Comparison of ENCODE assay signal across 22 cellular contexts in the genomic region with DNA sequence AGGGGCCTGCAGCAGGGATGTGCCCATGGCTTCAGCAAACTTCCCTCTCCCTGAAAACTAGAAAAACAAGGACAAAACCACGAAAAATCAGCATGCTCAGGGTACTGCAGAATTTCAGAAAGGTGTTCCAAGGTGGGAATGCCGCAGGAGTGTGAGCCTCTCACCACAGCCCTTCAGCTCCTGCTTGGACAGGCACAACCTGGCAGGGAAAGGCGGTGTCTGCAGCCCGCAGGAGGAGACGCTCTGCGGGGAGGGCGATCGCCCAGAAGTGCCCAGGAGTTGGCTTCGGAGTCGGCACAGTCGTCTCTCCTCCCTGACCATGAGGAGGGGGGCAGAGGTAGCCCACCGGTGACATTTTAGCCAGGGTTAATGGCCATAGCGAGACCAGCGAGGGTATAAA. TPM values are rescaled to one million over a fixed set of nuclear protein-coding genes. Genes with fewer than 3 reads are reported as not detected.
DNase-seq lines count a peak whose midpoint lies in the region; ATAC-seq and TF ChIP-seq lines count a peak whose summit lies in the region.
"Had no signal": no experiment of that assay in that cellular context is flagged by ENCODE, and none has a peak within 500 bp of the region (broad histone marks: within the 10 kb centered on the region; RNA-seq: fewer than 3 reads in every experiment).

No MANE protein-coding gene starts in this region.

- peak; percentile 16 for DNase-seq in right atrium auricular region (ENCODE audit: low spot score)
- no peak for DNase-seq in left cardiac atrium
- peak; percentile 6 for DNase-seq in kidney tubule cell (ENCODE audit: low spot score)
- DNase-seq in trophoblast cell, result no peak
- no peak for DNase-seq in WTC11 (ENCODE audit: low spot score)
- no peak for DNase-seq in T-helper 1 cell
- no peak for DNase-seq in neural progenitor cell (ENCODE audit: low spot score)
- DNase-seq: Caco-2; CD4-positive, alpha-beta T cell; DMS153; GDM1; HCEC 1CT; Karpas-422; NCI-H1092; NCI-H1436 treated with DMSO at 0.1 percent for 48 hours; NCI-H2029 treated with DMSO at 0.1 percent for 48 hours; NCI-H510A; NCI-H748 treated with DMSO at 0.1 percent for 48 hours; OCI-M1; SHP77 had no signal

- no peaks in the 10 kb centered on the region for H3K27me3 ChIP-seq in right atrium auricular region
- H3K27me3 ChIP-seq in trophoblast cell (ENCODE audit: insufficient read depth, low read length), result no peaks in the 10 kb centered on the region
- no peaks in the 10 kb centered on the region for H3K27me3 ChIP-seq in neural progenitor cell

- H3K18ac ChIP-seq in trophoblast cell (ENCODE audit: low read length), result no peak overlapping the region

- ATAC-seq in left cardiac atrium (no peak), WTC11 (no peak)
- ATAC-seq: A549 had no signal

- H3K27me3 Mint-ChIP-seq in WTC11 (ENCODE audit: low read depth) (peaks cover 3% of the 10 kb centered on the region; the same call in 1 of the 2 replicates), neural progenitor cell (ENCODE audit: insufficient read depth, low read depth) (peaks cover 5% of the 10 kb centered on the region)

- CTCF ChIA-PET in WTC11 (lab: Charles Lee), result no interaction called here

- H3K23ac ChIP-seq in trophoblast cell (ENCODE audit: low read length), result no peak overlapping the region

- H2BK5ac ChIP-seq in trophoblast cell (ENCODE audit: low read depth, low read length, poor library complexity), result no peak overlapping the region

- TF ChIP-seq CTCF in right atrium auricular region (IDR thresholded peaks at IDR 0.05) (no peak), WTC11 (IDR thresholded peaks at IDR 0.05) (no peak), neural progenitor cell (IDR thresholded peaks at IDR 0.05) (no peak)

- H3K9me3 Mint-ChIP-seq in WTC11, result peaks cover 10% of the 10 kb centered on the region
- H3K9me3 Mint-ChIP-seq in neural progenitor cell, result peaks cover 12% of the 10 kb centered on the region

- H3K9me3 ChIP-seq in right atrium auricular region (peaks cover 0 to 15% of the 10 kb centered on the region in 2 donors), trophoblast cell (ENCODE audit: insufficient read depth, low read depth, low read length) (no peaks in the 10 kb centered on the region), neural progenitor cell (ENCODE audit: low read depth) (no peaks in the 10 kb centered on the region)

- H3K4me3 ChIP-seq in right atrium auricular region (no peak overlapping the region), trophoblast cell (ENCODE audit: low read depth, low read length) (no peak overlapping the region), neural progenitor cell (no peak overlapping the region)
- H3K4me3 ChIP-seq: A549 had no signal

- H3K27ac Mint-ChIP-seq in WTC11 (no peak overlapping the region), neural progenitor cell (no peak overlapping the region)
- H3K27ac Mint-ChIP-seq: CD4-positive, alpha-beta T cell; IgD-negative memory B cell had no signal

- WGBS in trophoblast cell (ENCODE audit: extremely low coverage, insufficient coverage, insufficient read length), result no CpG with 5 or more reads among the region's 14 CpGs

- POLR2A ChIA-PET in WTC11 (lab: Charles Lee), result no interaction called here

- no peaks in the 10 kb centered on the region for H3F3A ChIP-seq in neural progenitor cell (ENCODE audit: low read depth)

- no peak overlapping the region for H4K8ac ChIP-seq in trophoblast cell (ENCODE audit: low read depth, low read length)

- no peaks in the 10 kb centered on the region for H3K36me3 ChIP-seq in right atrium auricular region
- no peaks in the 10 kb centered on the region for H3K36me3 ChIP-seq in trophoblast cell (ENCODE audit: control insufficient read depth in 1 of 2, insufficient read depth in 2 of 2, low read length in 2 of 2)
- no peaks in the 10 kb centered on the region for H3K36me3 ChIP-seq in neural progenitor cell

- no peak overlapping the region for H2AK5ac ChIP-seq in trophoblast cell (ENCODE audit: low read length)

- H2AFZ ChIP-seq in trophoblast cell (ENCODE audit: insufficient read depth, low read length, poor library complexity) (no peak overlapping the region), neural progenitor cell (replicated peaks) (no peak overlapping the region)

- H3K4me3 Mint-ChIP-seq in WTC11 (no peak overlapping the region), neural progenitor cell (no peak overlapping the region)
- H3K4me3 Mint-ChIP-seq: CD4-positive, alpha-beta T cell; IgD-negative memory B cell had no signal

- no peak overlapping the region for H3K27ac ChIP-seq in right atrium auricular region
- H3K27ac ChIP-seq in trophoblast cell (ENCODE audit: low read depth, low read length), result no peak overlapping the region
- no peak overlapping the region for H3K27ac ChIP-seq in neural progenitor cell
- H3K27ac ChIP-seq: A549 had no signal

- H2BK12ac ChIP-seq in trophoblast cell (ENCODE audit: low read length), result no peak overlapping the region

- H3K4ac ChIP-seq in trophoblast cell (ENCODE audit: low read depth, low read length), result no peak overlapping the region

- no peak overlapping the region for H2BK120ac ChIP-seq in trophoblast cell (ENCODE audit: insufficient read depth, low read length, poor library complexity)

- H4K91ac ChIP-seq in trophoblast cell (ENCODE audit: low read depth, low read length), result no peak overlapping the region

- no peak overlapping the region for H4K12ac ChIP-seq in trophoblast cell (ENCODE audit: low read depth, low read length)

- intact Hi-C loops in left cardiac atrium (cut with DNase I), result no loop called here

- H3K79me1 ChIP-seq in trophoblast cell (ENCODE audit: low read length), result no peaks in the 10 kb centered on the region

- H3K14ac ChIP-seq in trophoblast cell (ENCODE audit: low read length), result no peak overlapping the region

- H3K9ac ChIP-seq in trophoblast cell (ENCODE audit: low read length), result peak overlapping the region; percentile 39
- no peak overlapping the region for H3K9ac ChIP-seq in neural progenitor cell

- H3K79me2 ChIP-seq in trophoblast cell (ENCODE audit: control insufficient read depth, insufficient read depth, low read length, poor library complexity), result no peaks in the 10 kb centered on the region
- no peaks in the 10 kb centered on the region for H3K79me2 ChIP-seq in neural progenitor cell (ENCODE audit: low read depth)

- no peaks in the 10 kb centered on the region for H4K20me1 ChIP-seq in neural progenitor cell (ENCODE audit: low read depth)

- H3K4me2 ChIP-seq in trophoblast cell (ENCODE audit: low read length), result no peak overlapping the region
- no peak overlapping the region for H3K4me2 ChIP-seq in neural progenitor cell
- H3K4me2 ChIP-seq: A549 had no signal

- H3K4me1 Mint-ChIP-seq in WTC11 (no peaks in the 10 kb centered on the region), neural progenitor cell (peaks cover 8% of the 10 kb centered on the region)

- H3K36me3 Mint-ChIP-seq in WTC11 (0 out of 2 replicates have a peak, but pooled peaks cover 7% of the 10 kb centered on the region), neural progenitor cell (no peaks in the 10 kb centered on the region)
- H3K36me3 Mint-ChIP-seq: IgD-negative memory B cell had no signal

- H3K4me1 ChIP-seq in right atrium auricular region (no peaks in the 10 kb centered on the region), trophoblast cell (ENCODE audit: control insufficient read depth in 1 of 2, insufficient read depth in 2 of 2, low read length in 2 of 2) (no peaks in the 10 kb centered on the region), neural progenitor cell (peaks cover 9% of the 10 kb centered on the region)
- H3K4me1 ChIP-seq: A549, Caco-2 had no signal

TF ChIP-seq in WTC11, 78 proteins besides CTCF, POLR2A, EP300 and RAD21:
- TF ChIP-seq HMGXB4 (CRISPR knock-in tag; IDR thresholded peaks at IDR 0.05), result no peak
- TF ChIP-seq NR2C2 (CRISPR knock-in tag; IDR thresholded peaks at IDR 0.05), result no peak

RNA-seq across cellular contexts. Expression of gene TMEM18, which starts 57.2 kb away (rescaled TPM):
- 10 to 100 TPM in 1 of 2 donors, 1 to 10 TPM in 1; 7.6 to 11.9 TPM for total RNA-seq in right atrium auricular region
- 10 to 100 TPM; 12.2 to 16.1 TPM for total RNA-seq in left cardiac atrium
- polyA plus RNA-seq in trophoblast cell (2013), result 19.0 and 19.9 TPM in 2 replicates
- total RNA-seq in WTC11 (2021), result 23.9 to 27.4 TPM (median 24.0 TPM) in 3 replicates
- 23.5 and 50.0 TPM in 2 replicates for total RNA-seq in neural progenitor cell (ENCODE audit: low replicate concordance)

Comparison
In these comparisons a context has a peak if more than half of its experiments do, and no peak if none do; other contexts are left out.
1. DNase-seq: peak in right atrium auricular region (single experiment) and kidney tubule cell (single experiment); none in left cardiac atrium (single experiment), trophoblast cell (0 of 2), WTC11 (single experiment), T-helper 1 cell (0 of 5) and neural progenitor cell (single experiment).